ENCODE assay signal across 24 cellular contexts in genomic region chr9:120668399-120668798, GRCh38. TPM values are rescaled to one million over a fixed set of nuclear protein-coding genes. Genes with fewer than 3 reads are reported as not detected.
A peak's percentile ranks its signal among the peaks of the same experiment; 100 is the strongest.
DNase-seq lines count a peak whose midpoint lies in the region; ATAC-seq, FAIRE-seq and TF ChIP-seq lines count a peak whose summit lies in the region.
"Had no signal": no experiment of that assay in that cellular context is flagged by ENCODE, and none has a peak within 500 bp of the region (broad histone marks: within the 10 kb centered on the region; RNA-seq: fewer than 3 reads in every experiment).

No MANE protein-coding gene starts in this region.

- peaks cover 84% of the 10 kb centered on the region for H3K4me1 Mint-ChIP-seq in CD14-positive monocyte

- H3K27me3 Mint-ChIP-seq in CD14-positive monocyte (ENCODE audit: low read depth in 3 of 3) = no peaks in the 10 kb centered on the region
- H3K27me3 Mint-ChIP-seq: CD4-positive, alpha-beta T cell; progenitor cell of endocrine pancreas had no signal

- TF ChIP-seq CTCF in A549 (IDR thresholded peaks at IDR 0.05) (no peak), CD14-positive monocyte (IDR thresholded peaks at IDR 0.05) (no peak), left ventricle myocardium inferior (IDR thresholded peaks at IDR 0.05; ENCODE audit: borderline replicate concordance) (no peak)

- no peak overlapping the region for H3K4me3 Mint-ChIP-seq in CD14-positive monocyte
- H3K4me3 Mint-ChIP-seq: CD4-positive, alpha-beta T cell; HFFc6; neural progenitor cell had no signal

- H3K9me3 ChIP-seq in A549 = peaks cover 9% of the 10 kb centered on the region; the same call in 2 of the 3 replicates
- no peaks in the 10 kb centered on the region for H3K9me3 ChIP-seq in endocrine pancreas (ENCODE audit: control insufficient read depth, low read length)
- peaks cover 9% of the 10 kb centered on the region for H3K9me3 ChIP-seq in left ventricle myocardium inferior (replicated peaks)
- H3K9me3 ChIP-seq: SJCRH30, stomach, transverse colon had no signal

- TF ChIP-seq EP300 in A549 (IDR thresholded peaks at IDR 0.05) = no peak

- no peak for FAIRE-seq in A549 (lab: Jason Lieb, UNC)
- FAIRE-seq: bronchial epithelial cell had no signal

- peak overlapping the region in 5 of 7 donors; percentile 25 to 89 (median 38) for H3K27ac Mint-ChIP-seq in CD14-positive monocyte
- H3K27ac Mint-ChIP-seq: CD4-positive, alpha-beta T cell; HFFc6; neural progenitor cell; progenitor cell of endocrine pancreas had no signal

- H3K4me2 ChIP-seq in A549 = peak overlapping the region; percentile 16; the same call in 2 of the 3 replicates
- H3K4me2 ChIP-seq: neural progenitor cell had no signal

- H3K4me1 ChIP-seq in A549 (peaks cover 34% of the 10 kb centered on the region), endocrine pancreas (ENCODE audit: control insufficient read depth, insufficient read depth, low read length) (peaks cover 27% of the 10 kb centered on the region), left ventricle myocardium inferior (peaks cover 19% of the 10 kb centered on the region)
- H3K4me1 ChIP-seq: SJCRH30 had no signal

- peak overlapping the region in 1 of 2 experiments; percentile 38; a peak in 3 of 6 replicates for H3K27ac ChIP-seq in A549
- H3K27ac ChIP-seq in left ventricle myocardium inferior (replicated peaks) = no peak overlapping the region
- H3K27ac ChIP-seq: GM23248, neural progenitor cell, SJCRH30, stomach, transverse colon had no signal

- DNase-seq in A549 (ENCODE audit: low read depth in 1 of 2, low spot score in 1 of 2) = no peak
- no peak for DNase-seq in CD14-positive monocyte (ENCODE audit: low spot score)
- peak; percentile 32 for DNase-seq in NCI-H446 treated with DMSO at 0.1 percent for 48 hours (lab: John Stamatoyannopoulos, UW)
- DNase-seq in stimulated activated CD8-positive, alpha-beta memory T cell treated with anti-CD3 and anti-CD28 coated beads, Interleukin-4, amount 100 ng/mL, for 48 hours = no peak
- no peak for DNase-seq in left ventricle myocardium inferior
- no peak for DNase-seq in stimulated activated CD4-positive, alpha-beta T cell treated with anti-CD3 and anti-CD28 coated beads, Interleukin-2, amount 100 ng/mL, for 48 hours
- DNase-seq: activated CD4-positive, alpha-beta T cell treated with anti-CD3 and anti-CD28 coated beads for 4 hours; activated naive CD4-positive, alpha-beta T cell treated with Interleukin-2 at 50 U/mL for 16 hours; activated T-cell treated with anti-CD3 and anti-CD28 coated beads, Interleukin-2, amount 50 U/mL, for 48 hours; amniotic stem cell; CD4-positive, alpha-beta T cell; DMS153; GM23248; HFFc6; mammary epithelial cell; MM.1S; NCI-H187 treated with DMSO at 0.1 percent for 48 hours; SJCRH30; stomach; transverse colon had no signal

- no peak for TF ChIP-seq RAD21 in A549 (conservative IDR thresholded peaks at IDR 0.05 in 1 of 2, IDR thresholded peaks at IDR 0.05 in 1 of 2)

- no peak; a peak in 1 of 6 replicates for ATAC-seq in A549

- POLR2A ChIA-PET in A549 (lab: Yijun Ruan, JAX) = no interaction called here

- peaks cover 0 to 2% (median 0%) of the 10 kb centered on the region in 7 donors for H3K9me3 Mint-ChIP-seq in CD14-positive monocyte
- H3K9me3 Mint-ChIP-seq: CD4-positive, alpha-beta T cell; HFFc6 had no signal

- TF ChIP-seq POLR2A in A549 (IDR thresholded peaks at IDR 0.05; ENCODE audit: low read length) = no peak

- peaks cover 21 to 25% of the 10 kb centered on the region in 2 donors for H3K36me3 Mint-ChIP-seq in CD14-positive monocyte

- H3K27me3 ChIP-seq in endocrine pancreas (ENCODE audit: control insufficient read depth, insufficient read depth, low read length) (no peaks in the 10 kb centered on the region), left ventricle myocardium inferior (ENCODE audit: low read depth) (no peaks in the 10 kb centered on the region)
- H3K27me3 ChIP-seq: neural progenitor cell, SJCRH30, stomach, transverse colon had no signal

- H3K9ac ChIP-seq in endocrine pancreas (ENCODE audit: control insufficient read depth, insufficient read depth, low read length) = no peak overlapping the region
- H3K9ac ChIP-seq: GM23248, neural progenitor cell had no signal

- CTCF ChIA-PET in A549 (lab: Yijun Ruan, JAX) = interaction anchor here (1.3 kb wide), 1 partner anchor 12 kb away, joined by 3 read pairs; no protein-coding TSS in a partner anchor

- intact Hi-C loops in CD14-positive monocyte (cut with micrococcal nuclease) = loop anchor here in 1 of 2 donors (10.0 kb wide), 1 partner anchor 46 kb away; the partner anchor contains the start of gene MEGF9
- intact Hi-C loops in left ventricle myocardium inferior (cut with micrococcal nuclease) = no loop called here

- H3K4me3 ChIP-seq in A549 (no peak overlapping the region), endocrine pancreas (ENCODE audit: control insufficient read depth, insufficient read depth, low read length) (peak overlapping the region; percentile 16), left ventricle myocardium inferior (no peak overlapping the region)
- H3K4me3 ChIP-seq: GM23248, neural progenitor cell, SJCRH30, stomach, transverse colon had no signal

- H3K36me3 ChIP-seq in endocrine pancreas (ENCODE audit: control insufficient read depth, insufficient read depth, low read length) (no peaks in the 10 kb centered on the region), left ventricle myocardium inferior (no peaks in the 10 kb centered on the region)
- H3K36me3 ChIP-seq: neural progenitor cell, SJCRH30, stomach, transverse colon had no signal

TF ChIP-seq in A549, 52 proteins besides CTCF, POLR2A, EP300 and RAD21:
- no peak for TF ChIP-seq PHF8 (IDR thresholded peaks at IDR 0.05; ENCODE audit: borderline replicate concordance, low read depth)
- no peak for TF ChIP-seq FOSL2 (IDR thresholded peaks at IDR 0.05)
- no peak for TF ChIP-seq FOSL2 (CRISPR knock-in tag; IDR thresholded peaks at IDR 0.05)
- TF ChIP-seq SMC3 (IDR thresholded peaks at IDR 0.05) = no peak
- no peak for TF ChIP-seq JUNB (IDR thresholded peaks at IDR 0.05)
- no peak for TF ChIP-seq BHLHE40 (IDR thresholded peaks at IDR 0.05; ENCODE audit: low read depth, low read length)
- no peak for TF ChIP-seq USF2 (IDR thresholded peaks at IDR 0.05)

RNA-seq across cellular contexts. Expression of gene MEGF9, which starts 45.9 kb away (rescaled TPM):
- polyA plus RNA-seq in A549 (2011; rRNA removed) (25.7 and 32.8 TPM in 2 replicates), A549 (2017; fragmentation: RNase III; extraction: RNeasy Plus Mini Kit Qiagen cat#74134 plus additional on column Dnase treatment) (21.1 to 33.4 TPM (median 30.0 TPM) in 3 replicates), CD14-positive monocyte (10 to 100 TPM; 89.7 to 92.8 TPM)
- 7.3 and 9.4 TPM in 2 replicates for polyA plus RNA-seq in A549 (2012; cell fraction: cytosol; rRNA removed)
- 3.7 and 4.9 TPM in 2 replicates for polyA plus RNA-seq in A549 (2012; cell fraction: nucleus; rRNA removed)
- 15.9 and 19.0 TPM in 2 replicates for polyA minus RNA-seq in A549 (2011; rRNA and poly(A)+ RNA removed)
- total RNA-seq in left ventricle myocardium inferior = 5.1 TPM
